In genomic region chr5:149404746-149405549, GRCh38 we compare ENCODE assay signal across 1 cellular context.
TF ChIP-seq lines count a peak whose summit lies in the region.

No MANE protein-coding gene starts in this region.

TF ChIP-seq in H1, 55 proteins besides CTCF, POLR2A, EP300 and RAD21:
- TF ChIP-seq KDM4A (IDR thresholded peaks at IDR 0.05; ENCODE audit: low read depth, low read length, severe bottlenecking): no peak
- no peak for TF ChIP-seq MAFK (IDR thresholded peaks at IDR 0.05; ENCODE audit: low read depth, low read length)
- no peak for TF ChIP-seq HDAC6 (IDR thresholded peaks at IDR 0.05; ENCODE audit: low read depth, low read length)
- no peak for TF ChIP-seq CTBP2 (IDR thresholded peaks at IDR 0.05; ENCODE audit: borderline replicate concordance, insufficient read depth, insufficient read length, low read length)
- no peak for TF ChIP-seq NRF1 (IDR thresholded peaks at IDR 0.05; ENCODE audit: low read depth, low read length)
